Comparison of ENCODE assay signal across 14 cellular contexts in the genomic region with DNA sequence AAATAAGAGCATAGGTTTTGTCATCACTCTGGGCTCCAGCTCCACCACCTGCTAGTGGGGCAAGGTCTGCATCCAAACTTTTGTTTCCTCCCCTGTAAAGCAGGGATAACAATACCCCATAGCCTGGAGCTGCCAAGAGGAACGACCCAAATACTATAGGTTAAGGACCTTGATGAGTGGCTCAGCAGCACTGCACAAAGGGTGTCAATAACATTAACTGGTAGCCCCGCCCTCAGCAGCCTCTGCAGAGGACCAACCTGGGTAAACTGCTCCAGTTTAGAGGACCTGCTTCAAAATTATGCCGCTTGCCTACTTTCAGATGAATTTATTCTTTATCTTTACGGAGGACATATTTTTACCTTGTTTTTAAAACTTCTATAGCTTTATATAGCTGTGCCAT.
DNase-seq lines count a peak whose midpoint lies in the region; ATAC-seq and TF ChIP-seq lines count a peak whose summit lies in the region.
"Had no signal": no experiment of that assay in that cellular context is flagged by ENCODE, and none has a peak within 500 bp of the region (broad histone marks: within the 10 kb centered on the region; RNA-seq: fewer than 3 reads in every experiment).

No MANE protein-coding gene starts in this region.

- H3K36me3 ChIP-seq in left lung, result peaks cover 0 to 6% of the 10 kb centered on the region in 2 donors

- H3K27ac ChIP-seq in left lung, result no peak overlapping the region

- intact Hi-C loops in left lung (cut with DNase I), result no loop called here

- H3K27me3 Mint-ChIP-seq in activated CD8-positive, alpha-beta memory T cell treated with anti-CD3 and anti-CD28 coated beads, Interleukin-2, amount 10 ng/mL, durations not matched to agents 7 days and 5 days, result no peaks in the 10 kb centered on the region
- H3K27me3 Mint-ChIP-seq: CD4-positive, CD25-positive, alpha-beta regulatory T cell had no signal

- H3K9me3 Mint-ChIP-seq in activated CD8-positive, alpha-beta memory T cell treated with anti-CD3 and anti-CD28 coated beads, Interleukin-2, amount 10 ng/mL, durations not matched to agents 7 days and 5 days (ENCODE audit: low read depth), result no peaks in the 10 kb centered on the region
- H3K9me3 Mint-ChIP-seq: CD4-positive, CD25-positive, alpha-beta regulatory T cell; H9; T-helper 1 cell treated with Interleukin-12 subunit alpha and Interleukin-12 subunit beta and Interleukin-4 antibody, amounts not matched to agents 30 μg/mL and 1 μg/mL, for 36 hours had no signal

- peaks cover 16% of the 10 kb centered on the region for H3K4me1 Mint-ChIP-seq in activated CD8-positive, alpha-beta memory T cell treated with anti-CD3 and anti-CD28 coated beads, Interleukin-2, amount 10 ng/mL, durations not matched to agents 7 days and 5 days

- H3K9me3 ChIP-seq in left lung, result no peaks in the 10 kb centered on the region

- H3K36me3 Mint-ChIP-seq in activated CD8-positive, alpha-beta memory T cell treated with anti-CD3 and anti-CD28 coated beads, Interleukin-2, amount 10 ng/mL, durations not matched to agents 7 days and 5 days, result no peaks in the 10 kb centered on the region

- no peak overlapping the region for H3K4me3 ChIP-seq in left lung

- H3K27me3 ChIP-seq in left lung, result no peaks in the 10 kb centered on the region

- CTCF ChIA-PET in activated CD8-positive, alpha-beta memory T cell treated with anti-CD3 and anti-CD28 coated beads, Interleukin-2, amount 10 ng/mL, durations not matched to agents 7 days and 5 days (lab: Charles Lee), result interaction anchor here (1.1 to 2.4 kb wide), 4 partner anchors 9 to 256 kb away, joined by 3 to 6 read pairs (median 3); no protein-coding TSS in a partner anchor

- no peak overlapping the region for H3K4me3 Mint-ChIP-seq in activated CD8-positive, alpha-beta memory T cell treated with anti-CD3 and anti-CD28 coated beads, Interleukin-2, amount 10 ng/mL, durations not matched to agents 7 days and 5 days
- H3K4me3 Mint-ChIP-seq: CD4-positive, CD25-positive, alpha-beta regulatory T cell; H9; T-helper 1 cell treated with Interleukin-12 subunit alpha and Interleukin-12 subunit beta and Interleukin-4 antibody, amounts not matched to agents 30 μg/mL and 1 μg/mL, for 36 hours had no signal

- peaks cover 0 to 2% of the 10 kb centered on the region in 2 donors for H3K4me1 ChIP-seq in left lung

- no peak for TF ChIP-seq CTCF in left lung (IDR thresholded peaks at IDR 0.05)

- DNase-seq in DMS153 treated with DMSO at 0.1 percent for 48 hours (lab: John Stamatoyannopoulos, UW; ENCODE audit: unreplicated experiment) (peak; percentile 44), NCI-H1105 treated with DMSO at 0.1 percent for 48 hours (lab: John Stamatoyannopoulos, UW) (peak; percentile 50), NCI-H748 (lab: John Stamatoyannopoulos, UW; ENCODE audit: unreplicated experiment) (peak; percentile 92), left lung (no peak), ecto neural progenitor cell (ENCODE audit: low spot score) (no peak)
- DNase-seq in activated CD8-positive, alpha-beta memory T cell treated with anti-CD3 and anti-CD28 coated beads, Interleukin-2, amount 10 ng/mL, durations not matched to agents 7 days and 5 days, result no peak
- DNase-seq: H9, NCI-H1092, NCI-H2081 treated with DMSO at 0.1 percent for 48 hours, NCI-H446 treated with DMSO at 0.1 percent for 48 hours, SIG-M5 had no signal

- no peak overlapping the region for H3K27ac Mint-ChIP-seq in activated CD8-positive, alpha-beta memory T cell treated with anti-CD3 and anti-CD28 coated beads, Interleukin-2, amount 10 ng/mL, durations not matched to agents 7 days and 5 days
- H3K27ac Mint-ChIP-seq: CD4-positive, CD25-positive, alpha-beta regulatory T cell; H9; T-helper 1 cell treated with Interleukin-12 subunit alpha and Interleukin-12 subunit beta and Interleukin-4 antibody, amounts not matched to agents 30 μg/mL and 1 μg/mL, for 36 hours had no signal

- ATAC-seq in left lung (peak; percentile 60), GM18907 (IDR thresholded peaks at IDR 0.05; ENCODE audit: unreplicated experiment) (no peak)
- ATAC-seq in activated CD8-positive, alpha-beta memory T cell treated with anti-CD3 and anti-CD28 coated beads, Interleukin-2, amount 10 ng/mL, durations not matched to agents 7 days and 5 days, result no peak

Comparison
In these comparisons a context has a peak if more than half of its experiments do, and no peak if none do; other contexts are left out.
1. DNase-seq: peak in DMS153 treated with DMSO at 0.1 percent for 48 hours (single experiment), NCI-H1105 treated with DMSO at 0.1 percent for 48 hours (single experiment) and NCI-H748 (single experiment); none in left lung (0 of 2), activated CD8-positive, alpha-beta memory T cell treated with anti-CD3 and anti-CD28 coated beads, Interleukin-2, amount 10 ng/mL, durations not matched to agents 7 days and 5 days (single experiment) and ecto neural progenitor cell (single experiment).